ENCODE assay signal across 24 cellular contexts in genomic region chr15:67924359-67924974, GRCh38.
DNase-seq lines count a peak whose midpoint lies in the region; ATAC-seq and TF ChIP-seq lines count a peak whose summit lies in the region.
"Had no signal": no experiment of that assay in that cellular context is flagged by ENCODE, and none has a peak within 500 bp of the region (broad histone marks: within the 10 kb centered on the region; RNA-seq: fewer than 3 reads in every experiment).

No MANE protein-coding gene starts in this region.

- intact Hi-C loops in Caco-2 (cut with micrococcal nuclease; ENCODE audit: unreplicated experiment) (no loop called here), esophagus squamous epithelium (cut with DNase I) (no loop called here), stomach (cut with DNase I; ENCODE audit: low total_unique reads) (no loop called here), left lung (cut with DNase I) (no loop called here)

- no peak for ATAC-seq in left lung
- ATAC-seq: esophagus mucosa, foreskin keratinocyte, GM23338 had no signal

- H3K9me3 Mint-ChIP-seq in Caco-2 (ENCODE audit: unreplicated experiment): peaks cover 28% of the 10 kb centered on the region
- H3K9me3 Mint-ChIP-seq: natural killer cell had no signal

- BruUV-seq in Caco-2 (replicated peaks; lab: Mats Ljungman, UMichigan): no TSS peak

- H3K27ac ChIP-seq in esophagus squamous epithelium (peak overlapping the region in 3 of 4 donors; percentile 25 to 30 (median 28)), stomach (peak overlapping the region in 3 of 5 donors; percentile 3 to 58 (median 56)), left lung (no peak overlapping the region)
- H3K27ac ChIP-seq: foreskin keratinocyte, SJCRH30 had no signal

- peaks cover 11% of the 10 kb centered on the region for H3K9me3 ChIP-seq in Caco-2
- H3K9me3 ChIP-seq in esophagus squamous epithelium: no peaks in the 10 kb centered on the region
- no peaks in the 10 kb centered on the region for H3K9me3 ChIP-seq in stomach
- no peaks in the 10 kb centered on the region for H3K9me3 ChIP-seq in left lung
- H3K9me3 ChIP-seq: SJCRH30, upper lobe of left lung had no signal

- no peaks in the 10 kb centered on the region for H3K27me3 Mint-ChIP-seq in Caco-2 (ENCODE audit: insufficient read depth, unreplicated experiment)
- H3K27me3 Mint-ChIP-seq: activated B cell treated with CpG ODN at 0.5 μM for 24 hours had no signal

- H3K4me1 ChIP-seq in Caco-2 (peaks cover 41% of the 10 kb centered on the region), esophagus squamous epithelium (peaks cover 0 to 17% (median 6%) of the 10 kb centered on the region in 3 donors), stomach (peaks cover 24 to 66% (median 46%) of the 10 kb centered on the region in 4 donors), left lung (peaks cover 0 to 8% of the 10 kb centered on the region in 2 donors)
- H3K4me1 ChIP-seq: foreskin keratinocyte, SJCRH30 had no signal

- no peaks in the 10 kb centered on the region for H3K27me3 ChIP-seq in Caco-2 (replicated peaks; ENCODE audit: control insufficient read depth, insufficient read depth, low read length)
- no peaks in the 10 kb centered on the region for H3K27me3 ChIP-seq in esophagus squamous epithelium
- no peaks in the 10 kb centered on the region for H3K27me3 ChIP-seq in stomach
- no peaks in the 10 kb centered on the region for H3K27me3 ChIP-seq in left lung
- H3K27me3 ChIP-seq: foreskin keratinocyte, SJCRH30, upper lobe of left lung had no signal

- H3K4me3 Mint-ChIP-seq in Caco-2 (ENCODE audit: unreplicated experiment): no peak overlapping the region
- H3K4me3 Mint-ChIP-seq: activated B cell treated with CpG ODN at 0.5 μM for 24 hours; activated naive CD4-positive, alpha-beta T cell treated with anti-CD3 and anti-CD28 coated beads, Interleukin-2, amount 10 ng/mL, durations not matched to agents 7 days and 5 days; activated T-helper 1 cell treated with anti-CD3 and anti-CD28 coated beads, Interleukin-12 subunit alpha, Interleukin-12 subunit beta, Interleukin-2, Interleukin-4 antibody, amounts not matched to agents 30 ng/mL and 10 ng/mL and 1 ng/mL, durations not matched to agents 14 hours and 24 hours and 36 hours; endodermal cell; GM23338; natural killer cell had no signal

- 80 to 100% methylated on average over 1 of the region's 1 CpG for WGBS in esophagus squamous epithelium, 2 donors
- WGBS in stomach, 5 donors: 64 to 89% (median 71%) methylated on average over 1 of the region's 1 CpG

- TF ChIP-seq POLR2A in esophagus squamous epithelium (IDR thresholded peaks at IDR 0.05): no peak
- no peak for TF ChIP-seq POLR2A in stomach (IDR thresholded peaks at IDR 0.05)

- CTCF ChIA-PET in Caco-2 (lab: Charles Lee): no interaction called here

- H3K36me3 ChIP-seq in Caco-2 (ENCODE audit: control insufficient read depth, insufficient read depth, low read length): no peaks in the 10 kb centered on the region
- no peaks in the 10 kb centered on the region for H3K36me3 ChIP-seq in esophagus squamous epithelium
- H3K36me3 ChIP-seq in stomach: no peaks in the 10 kb centered on the region
- no peaks in the 10 kb centered on the region for H3K36me3 ChIP-seq in left lung
- H3K36me3 ChIP-seq: SJCRH30, upper lobe of left lung had no signal

- peaks cover 56% of the 10 kb centered on the region for H3K4me1 Mint-ChIP-seq in Caco-2 (ENCODE audit: low read depth, unreplicated experiment)
- H3K4me1 Mint-ChIP-seq: activated B cell treated with CpG ODN at 0.5 μM for 24 hours; activated naive CD4-positive, alpha-beta T cell treated with anti-CD3 and anti-CD28 coated beads, Interleukin-2, amount 10 ng/mL, durations not matched to agents 7 days and 5 days; natural killer cell had no signal

- in situ Hi-C loops in GM13977 (cut with MboI; ENCODE audit: low pct_unique_long_range_greater_than_20kb, low sequenced_read_pairs, unreplicated experiment): no loop called here

- TF ChIP-seq EP300 in stomach (IDR thresholded peaks at IDR 0.05): no peak

- DNase-seq in Caco-2: no peak
- peak; percentile 23 for DNase-seq in GM13977 (ENCODE audit: low spot score)
- DNase-seq in esophagus squamous epithelium (lab: John Stamatoyannopoulos, UW): no peak
- DNase-seq in stomach: no peak
- DNase-seq in activated naive CD4-positive, alpha-beta T cell treated with anti-CD3 and anti-CD28 coated beads, Interleukin-2, amount 50 U/mL, for 16 hours: no peak
- no peak for DNase-seq in C1 segment of cervical spinal cord (lab: John Stamatoyannopoulos, UW)
- DNase-seq in left lung: no peak
- DNase-seq: activated B cell treated with CpG ODN at 0.5 μM for 24 hours; activated CD4-positive, alpha-beta T cell treated with anti-CD3 and anti-CD28 coated beads, Interleukin-2, amount 50 U/mL, for 1 hour; activated naive CD4-positive, alpha-beta T cell treated with anti-CD3 and anti-CD28 coated beads, Interleukin-2, amount 10 ng/mL, durations not matched to agents 7 days and 5 days; amygdala; endodermal cell; foreskin keratinocyte; hippocampal formation; natural killer cell; NCI-H1092 treated with DMSO at 0.1 percent for 48 hours; NCI-H1930; NCI-H524 treated with DMSO at 0.1 percent for 48 hours; SJCRH30; stimulated activated CD4-positive, alpha-beta T cell treated with anti-CD3 and anti-CD28 coated beads, Interleukin-2, amount 100 ng/mL, for 24 hours; upper lobe of left lung had no signal

- POLR2A ChIA-PET in Caco-2 (lab: Charles Lee): no interaction called here

- peak overlapping the region; percentile 68 for H3K27ac Mint-ChIP-seq in Caco-2 (ENCODE audit: unreplicated experiment)
- H3K27ac Mint-ChIP-seq: activated B cell treated with CpG ODN at 0.5 μM for 24 hours; activated naive CD4-positive, alpha-beta T cell treated with anti-CD3 and anti-CD28 coated beads, Interleukin-2, amount 10 ng/mL, durations not matched to agents 7 days and 5 days; activated T-helper 1 cell treated with anti-CD3 and anti-CD28 coated beads, Interleukin-12 subunit alpha, Interleukin-12 subunit beta, Interleukin-2, Interleukin-4 antibody, amounts not matched to agents 30 ng/mL and 10 ng/mL and 1 ng/mL, durations not matched to agents 14 hours and 24 hours and 36 hours; endodermal cell; GM23338; natural killer cell had no signal

- H3K4me3 ChIP-seq in Caco-2 (ENCODE audit: low read depth, low read length) (no peak overlapping the region), esophagus squamous epithelium (no peak overlapping the region), stomach (no peak overlapping the region), left lung (no peak overlapping the region)
- H3K4me3 ChIP-seq: GM23338, SJCRH30, upper lobe of left lung had no signal

- TF ChIP-seq CTCF in Caco-2 (IDR thresholded peaks at IDR 0.05; ENCODE audit: insufficient read depth in 1 of 2, low read depth in 1 of 2, low read length in 1 of 2, severe bottlenecking in 1 of 2, unreplicated experiment in 1 of 2): no peak
- TF ChIP-seq CTCF in GM13977 (IDR thresholded peaks at IDR 0.05; ENCODE audit: extremely low read depth, insufficient read depth, missing control alignments): no peak
- no peak for TF ChIP-seq CTCF in esophagus squamous epithelium (IDR thresholded peaks at IDR 0.05)
- no peak for TF ChIP-seq CTCF in stomach (IDR thresholded peaks at IDR 0.05)
- TF ChIP-seq CTCF in left lung (IDR thresholded peaks at IDR 0.05): no peak

- H3K36me3 Mint-ChIP-seq in Caco-2 (ENCODE audit: insufficient read depth, unreplicated experiment): no peaks in the 10 kb centered on the region
- H3K36me3 Mint-ChIP-seq: activated naive CD4-positive, alpha-beta T cell treated with anti-CD3 and anti-CD28 coated beads, Interleukin-2, amount 10 ng/mL, durations not matched to agents 7 days and 5 days; natural killer cell had no signal

Comparison
In these comparisons a context has a peak if more than half of its experiments do, and no peak if none do; other contexts are left out.
1. H3K27ac ChIP-seq: peak in esophagus squamous epithelium (3 of 4) and stomach (3 of 5); none in left lung (0 of 2).